Comparison of ENCODE assay signal across 8 cellular contexts in the genomic region with DNA sequence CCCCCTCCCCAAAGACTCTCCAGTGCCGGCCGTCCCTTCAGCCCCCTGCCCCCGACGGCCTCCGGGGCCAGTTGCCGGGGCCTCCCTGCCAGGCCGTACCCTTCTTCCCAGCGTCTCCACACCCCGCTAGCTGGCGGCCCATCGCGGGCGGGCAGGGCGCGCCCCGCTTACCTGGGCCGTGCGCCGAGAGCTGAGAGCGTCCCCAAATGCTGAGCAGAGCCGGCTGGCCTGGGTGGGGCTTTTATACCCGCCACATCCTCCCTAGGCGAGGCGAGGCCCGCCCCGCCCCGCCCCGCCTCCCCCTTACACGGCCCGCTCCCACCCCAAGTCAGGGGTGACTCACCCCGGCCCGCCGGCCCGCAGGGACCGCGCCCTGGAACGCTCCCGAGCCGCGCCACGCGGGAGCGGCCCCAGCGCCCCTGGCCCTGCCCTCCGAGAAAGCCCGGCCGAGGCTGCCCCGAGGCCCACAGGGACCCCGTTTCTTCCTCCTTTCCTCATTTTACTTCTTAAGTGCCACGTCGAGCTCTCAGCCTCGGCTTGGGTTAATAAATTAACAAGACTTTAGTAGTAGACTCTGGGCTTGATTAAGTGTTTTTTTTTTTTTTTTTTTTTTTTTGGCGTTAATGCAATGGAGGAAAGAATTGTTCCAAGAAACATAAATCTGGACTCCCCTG. TPM values are rescaled to one million over a fixed set of nuclear protein-coding genes. Genes with fewer than 3 reads are reported as not detected.
A peak's percentile ranks its signal among the peaks of the same experiment; 100 is the strongest.
DNase-seq lines count a peak whose midpoint lies in the region; ATAC-seq and TF ChIP-seq lines count a peak whose summit lies in the region.

A gene (minus strand): TSS at position 215 of the 674 bp plus-strand sequence. CDS start 11,911 bp downstream, outside the sequence.

- DNase-seq in BE2C (peak; percentile 86), RWPE1 (ENCODE audit: low spot score) (peak; percentile 94), foreskin fibroblast (peak; percentile 93 to 97), osteoblast (ENCODE audit: insufficient read length, low spot score, missing footprints) (peak; percentile 98)
- peak; percentile 93 for DNase-seq in activated effector memory CD4-positive, alpha-beta T cell treated with anti-CD3 and anti-CD28 coated beads, Interleukin-2, amount 50 U/mL, for 16 hours

- H3K36me3 ChIP-seq in BE2C (peaks cover 17% of the 10 kb centered on the region), osteoblast (ENCODE audit: insufficient read depth, low read length) (peaks cover 34% of the 10 kb centered on the region), thymus (ENCODE audit: control insufficient read depth, insufficient read depth) (no peaks in the 10 kb centered on the region)

- H3K27ac ChIP-seq in RWPE1 (peak within 1 kb of the TSS; percentile 99), osteoblast (ENCODE audit: low read depth, low read length) (peak within 1 kb of the TSS; percentile 95), thymus (ENCODE audit: low read depth) (peak within 1 kb of the TSS; percentile 84)

- H4K20me1 ChIP-seq in osteoblast (ENCODE audit: insufficient read depth, low read length) = peaks cover 31% of the 10 kb centered on the region

- peak within 1 kb of the TSS; percentile 67 for H3K4me3 ChIP-seq in BE2C (ENCODE audit: low read depth, low read length)
- H3K4me3 ChIP-seq in foreskin fibroblast (ENCODE audit: low read depth in 1 of 2, low read length in 2 of 2) = peak within 1 kb of the TSS; percentile 79 to 99
- H3K4me3 ChIP-seq in osteoblast (ENCODE audit: insufficient read depth, low read length) = peak within 1 kb of the TSS; percentile 75
- H3K4me3 ChIP-seq in thymus (ENCODE audit: low read length) = peak within 1 kb of the TSS; percentile 52

- H3K9me3 ChIP-seq in BE2C (no peaks in the 10 kb centered on the region), osteoblast (ENCODE audit: low read depth, low read length) (no peaks in the 10 kb centered on the region), thymus (ENCODE audit: control insufficient read depth) (no peaks in the 10 kb centered on the region)

- H3K4me2 ChIP-seq in osteoblast (ENCODE audit: insufficient read depth, low read length) = peak within 1 kb of the TSS; percentile 82

- H2AFZ ChIP-seq in osteoblast (ENCODE audit: low read length) = peak within 1 kb of the TSS; percentile 12

- TF ChIP-seq CTCF in BE2C (IDR thresholded peaks at IDR 0.05; ENCODE audit: low read depth, low read length) (no peak), RWPE1 (conservative IDR thresholded peaks at IDR 0.05; ENCODE audit: low read depth) (no peak), foreskin fibroblast (IDR thresholded peaks at IDR 0.05; ENCODE audit: low read depth, low read length) (no peak), osteoblast (IDR thresholded peaks at IDR 0.05; ENCODE audit: extremely low read depth, low read depth, low read length) (no peak)

- H3K4me1 ChIP-seq in BE2C (peaks cover 34% of the 10 kb centered on the region), osteoblast (ENCODE audit: insufficient read depth, low read length) (peaks cover 74% of the 10 kb centered on the region), thymus (ENCODE audit: control insufficient read depth, insufficient read depth, low read length) (no peaks in the 10 kb centered on the region)

- POLR2A ChIA-PET in RWPE1 (lab: Yijun Ruan, JAX; ENCODE audit: low non-redundant PET) = interaction anchor here (1.1 kb wide), 1 partner anchor 46 kb away, joined by 11 read pairs; no protein-coding TSS in a partner anchor

- peak; percentile 60 for ATAC-seq in GM19043 (IDR thresholded peaks at IDR 0.05; ENCODE audit: low read depth, unreplicated experiment)
- ATAC-seq in HG03196 (IDR thresholded peaks at IDR 0.05; ENCODE audit: unreplicated experiment) = peak; percentile 70

- WGBS in thymus = under 1% methylated on average over 53 of the region's 53 CpGs

- H3K27me3 ChIP-seq in BE2C (no peaks in the 10 kb centered on the region), osteoblast (ENCODE audit: insufficient read depth, low read length) (no peaks in the 10 kb centered on the region), thymus (ENCODE audit: control insufficient read depth, insufficient read depth) (peaks cover 6% of the 10 kb centered on the region)

- CTCF ChIA-PET in RWPE1 (lab: Yijun Ruan, JAX) = interaction anchor here (0.6 to 1.7 kb wide), 6 partner anchors 10 to 1567 kb away, joined by 3 to 6 read pairs (median 4); no protein-coding TSS in a partner anchor

- peaks cover 51% of the 10 kb centered on the region for H3K79me2 ChIP-seq in osteoblast (ENCODE audit: insufficient read depth, low read length)

RNA-seq across cellular contexts. Expression of the gene that starts here (rescaled TPM):
- polyA plus RNA-seq in BE2C (2012; ENCODE audit: insufficient read depth, insufficient read length, low read depth) = 333 TPM
- total RNA-seq in osteoblast = 2,826 and 3,042 TPM in 2 replicates
- 623 TPM for polyA plus RNA-seq in thymus

Comparison
In these comparisons a context has a peak if more than half of its experiments do, and no peak if none do; other contexts are left out.
1. Peak in every context shown above with its lines: DNase-seq, ATAC-seq, H3K4me3 ChIP-seq and H3K27ac ChIP-seq.